Comparison of ENCODE assay signal across 19 cellular contexts in the genomic region with DNA sequence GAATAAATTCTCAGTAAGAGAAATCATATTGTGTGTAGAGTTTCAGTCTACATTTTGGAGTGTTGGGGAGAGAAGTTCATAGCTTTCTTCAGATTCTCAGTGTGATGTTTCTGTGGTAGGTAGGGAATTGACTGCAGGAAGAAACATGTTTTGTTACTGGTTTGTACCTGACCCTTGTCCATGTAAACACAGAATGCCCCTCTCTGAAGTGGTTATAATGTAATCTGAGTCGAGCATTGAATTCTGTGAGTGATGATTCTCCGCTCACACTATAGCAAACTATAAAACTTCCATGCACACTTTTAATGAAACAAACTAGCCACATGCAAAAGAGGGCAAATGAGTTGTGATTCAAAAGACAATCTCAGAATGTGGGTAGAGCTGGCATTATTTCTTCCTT.
"Had no signal": no experiment of that assay in that cellular context is flagged by ENCODE, and none has a peak within 500 bp of the region (broad histone marks: within the 10 kb centered on the region; RNA-seq: fewer than 3 reads in every experiment).

No MANE protein-coding gene starts in this region.

- H3K27me3 ChIP-seq: left lung, tibial nerve had no signal

- H3K4me1 ChIP-seq: left lung, parathyroid adenoma, tibial nerve had no signal

- H3K79me2 ChIP-seq: parathyroid adenoma had no signal

- H3K36me3 Mint-ChIP-seq: activated naive CD8-positive, alpha-beta T cell treated with anti-CD3 and anti-CD28 coated beads, Interleukin-2, amount 10 ng/mL, durations not matched to agents 7 days and 5 days; immature natural killer cell; natural killer cell; stimulated activated effector memory CD8-positive, alpha-beta T cell treated with anti-CD3 and anti-CD28 coated beads, Interleukin-12 subunit alpha, Interleukin-12 subunit beta, amount 100 ng/mL, for 72 hours had no signal

- H2AFZ ChIP-seq: parathyroid adenoma had no signal

- H3K36me3 ChIP-seq: left lung, tibial nerve had no signal

- H3K4me3 Mint-ChIP-seq: activated CD4-positive, alpha-beta memory T cell treated with anti-CD3 and anti-CD28 coated beads, Interleukin-2, amount 10 ng/mL, durations not matched to agents 7 days and 5 days; activated CD4-positive, alpha-beta T cell treated with anti-CD3 and anti-CD28 coated beads, Interleukin-2, amount 10 ng/mL, durations not matched to agents 24 days and 14 days; activated naive CD4-positive, alpha-beta T cell treated with anti-CD3 and anti-CD28 coated beads for 36 hours; activated naive CD8-positive, alpha-beta T cell treated with anti-CD3 and anti-CD28 coated beads, Interleukin-2, amount 10 ng/mL, durations not matched to agents 7 days and 5 days; activated T-cell treated with anti-CD3 and anti-CD28 coated beads, Interleukin-2, amount 50 U/mL, for 72 hours; immature natural killer cell; natural killer cell; stimulated activated effector memory CD8-positive, alpha-beta T cell treated with anti-CD3 and anti-CD28 coated beads, Interleukin-12 subunit alpha, Interleukin-12 subunit beta, amount 100 ng/mL, for 72 hours; stimulated activated naive CD8-positive, alpha-beta T cell treated with anti-CD3 and anti-CD28 coated beads, Interleukin-15, amount 100 ng/mL, for 72 hours; T-helper 1 cell treated with Interleukin-12 subunit alpha and Interleukin-12 subunit beta and Interleukin-4 antibody, amounts not matched to agents 30 μg/mL and 1 μg/mL, for 36 hours had no signal

- H3K27ac Mint-ChIP-seq: activated CD4-positive, alpha-beta memory T cell treated with anti-CD3 and anti-CD28 coated beads, Interleukin-2, amount 10 ng/mL, durations not matched to agents 7 days and 5 days; activated CD4-positive, alpha-beta T cell treated with anti-CD3 and anti-CD28 coated beads, Interleukin-2, amount 10 ng/mL, durations not matched to agents 24 days and 14 days; activated naive CD4-positive, alpha-beta T cell treated with anti-CD3 and anti-CD28 coated beads for 36 hours; activated naive CD8-positive, alpha-beta T cell treated with anti-CD3 and anti-CD28 coated beads, Interleukin-2, amount 10 ng/mL, durations not matched to agents 7 days and 5 days; activated T-cell treated with anti-CD3 and anti-CD28 coated beads, Interleukin-2, amount 50 U/mL, for 72 hours; immature natural killer cell; natural killer cell; stimulated activated effector memory CD8-positive, alpha-beta T cell treated with anti-CD3 and anti-CD28 coated beads, Interleukin-12 subunit alpha, Interleukin-12 subunit beta, amount 100 ng/mL, for 72 hours; stimulated activated naive CD8-positive, alpha-beta T cell treated with anti-CD3 and anti-CD28 coated beads, Interleukin-15, amount 100 ng/mL, for 72 hours; T-helper 1 cell treated with Interleukin-12 subunit alpha and Interleukin-12 subunit beta and Interleukin-4 antibody, amounts not matched to agents 30 μg/mL and 1 μg/mL, for 36 hours had no signal

- H3K27me3 Mint-ChIP-seq: activated CD4-positive, alpha-beta memory T cell treated with anti-CD3 and anti-CD28 coated beads, Interleukin-2, amount 10 ng/mL, durations not matched to agents 7 days and 5 days; activated CD4-positive, alpha-beta T cell treated with anti-CD3 and anti-CD28 coated beads, Interleukin-2, amount 10 ng/mL, durations not matched to agents 24 days and 14 days; activated naive CD8-positive, alpha-beta T cell treated with anti-CD3 and anti-CD28 coated beads, Interleukin-2, amount 10 ng/mL, durations not matched to agents 7 days and 5 days; stimulated activated naive CD8-positive, alpha-beta T cell treated with anti-CD3 and anti-CD28 coated beads, Interleukin-15, amount 100 ng/mL, for 72 hours had no signal

- H3K4me3 ChIP-seq: left lung, tibial nerve had no signal

- DNase-seq: activated CD4-positive, alpha-beta memory T cell treated with anti-CD3 and anti-CD28 coated beads, Interleukin-2, amount 10 ng/mL, durations not matched to agents 7 days and 5 days; activated CD4-positive, alpha-beta T cell treated with anti-CD3 and anti-CD28 coated beads, Interleukin-2, amount 10 ng/mL, durations not matched to agents 24 days and 14 days; activated effector memory CD4-positive, alpha-beta T cell treated with Interleukin-2 at 50 U/mL for 16 hours; activated naive CD4-positive, alpha-beta T cell treated with anti-CD3 and anti-CD28 coated beads for 36 hours; activated naive CD8-positive, alpha-beta T cell treated with anti-CD3 and anti-CD28 coated beads, Interleukin-2, amount 10 ng/mL, durations not matched to agents 7 days and 5 days; activated T-cell treated with anti-CD3 and anti-CD28 coated beads, Interleukin-2, amount 50 U/mL, for 72 hours; amniotic stem cell; immature natural killer cell; left lung; midbrain; natural killer cell; right cardiac atrium; stimulated activated CD4-positive, alpha-beta T cell treated with anti-CD3 and anti-CD28 coated beads, Interleukin-1b, Interleukin-23, amount 100 ng/mL, for 48 hours; stimulated activated naive CD8-positive, alpha-beta T cell treated with anti-CD3 and anti-CD28 coated beads, Interleukin-15, amount 100 ng/mL, for 72 hours had no signal

- H3K4me1 Mint-ChIP-seq: activated CD4-positive, alpha-beta memory T cell treated with anti-CD3 and anti-CD28 coated beads, Interleukin-2, amount 10 ng/mL, durations not matched to agents 7 days and 5 days; activated CD4-positive, alpha-beta T cell treated with anti-CD3 and anti-CD28 coated beads, Interleukin-2, amount 10 ng/mL, durations not matched to agents 24 days and 14 days; activated naive CD8-positive, alpha-beta T cell treated with anti-CD3 and anti-CD28 coated beads, Interleukin-2, amount 10 ng/mL, durations not matched to agents 7 days and 5 days; immature natural killer cell; natural killer cell; stimulated activated effector memory CD8-positive, alpha-beta T cell treated with anti-CD3 and anti-CD28 coated beads, Interleukin-12 subunit alpha, Interleukin-12 subunit beta, amount 100 ng/mL, for 72 hours; stimulated activated naive CD8-positive, alpha-beta T cell treated with anti-CD3 and anti-CD28 coated beads, Interleukin-15, amount 100 ng/mL, for 72 hours had no signal

- H3K9me3 Mint-ChIP-seq: activated CD4-positive, alpha-beta memory T cell treated with anti-CD3 and anti-CD28 coated beads, Interleukin-2, amount 10 ng/mL, durations not matched to agents 7 days and 5 days; activated CD4-positive, alpha-beta T cell treated with anti-CD3 and anti-CD28 coated beads, Interleukin-2, amount 10 ng/mL, durations not matched to agents 24 days and 14 days; activated naive CD4-positive, alpha-beta T cell treated with anti-CD3 and anti-CD28 coated beads for 36 hours; activated naive CD8-positive, alpha-beta T cell treated with anti-CD3 and anti-CD28 coated beads, Interleukin-2, amount 10 ng/mL, durations not matched to agents 7 days and 5 days; activated T-cell treated with anti-CD3 and anti-CD28 coated beads, Interleukin-2, amount 50 U/mL, for 72 hours; stimulated activated effector memory CD8-positive, alpha-beta T cell treated with anti-CD3 and anti-CD28 coated beads, Interleukin-12 subunit alpha, Interleukin-12 subunit beta, amount 100 ng/mL, for 72 hours; stimulated activated naive CD8-positive, alpha-beta T cell treated with anti-CD3 and anti-CD28 coated beads, Interleukin-15, amount 100 ng/mL, for 72 hours; T-helper 1 cell treated with Interleukin-12 subunit alpha and Interleukin-12 subunit beta and Interleukin-4 antibody, amounts not matched to agents 30 μg/mL and 1 μg/mL, for 36 hours had no signal

- ATAC-seq: activated CD4-positive, CD25-positive, alpha-beta regulatory T cell treated with anti-CD3 and anti-CD28 coated beads, Interleukin-2, amount 50 U/mL, for 24 hours; activated T-cell treated with anti-CD3 and anti-CD28 coated beads, Interleukin-2, amount 50 U/mL, for 72 hours; left lung; natural killer cell; right cardiac atrium; stimulated activated effector memory CD8-positive, alpha-beta T cell treated with anti-CD3 and anti-CD28 coated beads, Interleukin-12 subunit alpha, Interleukin-12 subunit beta, amount 100 ng/mL, for 72 hours; stimulated activated naive CD8-positive, alpha-beta T cell treated with anti-CD3 and anti-CD28 coated beads, Interleukin-15, amount 100 ng/mL, for 72 hours had no signal

- H3K27ac ChIP-seq: left lung, parathyroid adenoma, tibial nerve had no signal
